ENCODE assay signal across 12 cellular contexts in genomic region chr13:110250258-110250891, GRCh38. TPM values are rescaled to one million over a fixed set of nuclear protein-coding genes. Genes with fewer than 3 reads are reported as not detected.
DNase-seq lines count a peak whose midpoint lies in the region; ATAC-seq, FAIRE-seq and TF ChIP-seq lines count a peak whose summit lies in the region.
"Had no signal": no experiment of that assay in that cellular context is flagged by ENCODE, and none has a peak within 500 bp of the region (broad histone marks: within the 10 kb centered on the region; RNA-seq: fewer than 3 reads in every experiment).

No MANE protein-coding gene starts in this region.

- DNase-seq in astrocyte (ENCODE audit: low read depth) (peak; percentile 71), Right ventricle myocardium superior (peak; percentile 74), prostate gland (ENCODE audit: low spot score) (no peak), Caco-2 (no peak), neuronal stem cell (ENCODE audit: low spot score) (no peak)
- DNase-seq: activated B cell treated with CpG ODN at 0.5 μM for 24 hours; amniotic stem cell; CD4-positive, CD25-positive, alpha-beta regulatory T cell; NCI-H82 had no signal

- no peak overlapping the region for H2BK12ac ChIP-seq in neuronal stem cell (ENCODE audit: low read length)

- CTCF ChIA-PET in Caco-2 (lab: Charles Lee): no interaction called here

- 63% methylated on average over 10 of the region's 10 CpGs for WGBS in prostate gland
- no CpG with 5 or more reads among the region's 10 CpGs for WGBS in neuronal stem cell (ENCODE audit: extremely low coverage in 2 of 2, insufficient read length in 2 of 2, insufficient replicate concordance in 1 of 2), 2 donors

- no peak overlapping the region for H4K91ac ChIP-seq in neuronal stem cell (ENCODE audit: low read depth, low read length, poor library complexity)

- H2AFZ ChIP-seq in astrocyte (ENCODE audit: low read depth, low read length) (no peak overlapping the region), neuronal stem cell (ENCODE audit: low read length) (no peak overlapping the region)

- peak; percentile 61 for ATAC-seq in Right ventricle myocardium superior (ENCODE audit: poor library complexity)
- no peak for ATAC-seq in GM19452 (IDR thresholded peaks at IDR 0.05; ENCODE audit: unreplicated experiment)
- no peak for ATAC-seq in HG02678 (IDR thresholded peaks at IDR 0.05; ENCODE audit: unreplicated experiment)

- no peaks in the 10 kb centered on the region for H3K27me3 ChIP-seq in BLaER1
- no peaks in the 10 kb centered on the region for H3K27me3 ChIP-seq in astrocyte (ENCODE audit: insufficient read depth, low read length)
- no peaks in the 10 kb centered on the region for H3K27me3 ChIP-seq in prostate gland (replicated peaks; ENCODE audit: insufficient read depth)
- H3K27me3 ChIP-seq in Caco-2 (replicated peaks; ENCODE audit: control insufficient read depth, insufficient read depth, low read length): no peaks in the 10 kb centered on the region
- H3K27me3 ChIP-seq in neuronal stem cell (ENCODE audit: control insufficient read depth in 3 of 3, insufficient read depth in 3 of 3, low read depth in 1 of 3, low read length in 3 of 3): no peaks in the 10 kb centered on the region

- H3K18ac ChIP-seq in neuronal stem cell (ENCODE audit: low read length): no peak overlapping the region

- no peak overlapping the region for H3K9ac ChIP-seq in BLaER1
- H3K9ac ChIP-seq in astrocyte (ENCODE audit: low read length): peak overlapping the region; percentile 29
- no peak overlapping the region for H3K9ac ChIP-seq in neuronal stem cell (ENCODE audit: low read depth, low read length, poor library complexity)

- peaks cover 65% of the 10 kb centered on the region for H3K79me2 ChIP-seq in astrocyte (ENCODE audit: insufficient read depth, low read length)

- H3K36me3 ChIP-seq in BLaER1 (no peaks in the 10 kb centered on the region), astrocyte (ENCODE audit: insufficient read depth, low read length) (peaks cover 11% of the 10 kb centered on the region), prostate gland (no peaks in the 10 kb centered on the region), Caco-2 (ENCODE audit: control insufficient read depth, insufficient read depth, low read length) (no peaks in the 10 kb centered on the region), neuronal stem cell (replicated peaks in 1 of 2; ENCODE audit: control insufficient read depth in 2 of 2, insufficient read depth in 2 of 2, low read length in 2 of 2) (peaks cover 0 to under 1% of the 10 kb centered on the region in 2 donors)

- H3K4me3 Mint-ChIP-seq in astrocyte (ENCODE audit: unreplicated experiment) (peak overlapping the region; percentile 17), Caco-2 (ENCODE audit: unreplicated experiment) (no peak overlapping the region)
- H3K4me3 Mint-ChIP-seq: activated B cell treated with CpG ODN at 0.5 μM for 24 hours; CD4-positive, CD25-positive, alpha-beta regulatory T cell had no signal

- peak overlapping the region; percentile 6; the same call in 1 of the 2 replicates for H3K4me2 ChIP-seq in BLaER1
- peak overlapping the region; percentile 27 for H3K4me2 ChIP-seq in astrocyte (ENCODE audit: low read length)
- H3K4me2 ChIP-seq in neuronal stem cell (ENCODE audit: insufficient read depth, low read length, poor library complexity, severe bottlenecking): no peak overlapping the region

- H3K9me3 Mint-ChIP-seq in astrocyte (ENCODE audit: unreplicated experiment) (no peaks in the 10 kb centered on the region), Caco-2 (ENCODE audit: unreplicated experiment) (no peaks in the 10 kb centered on the region)

- H4K8ac ChIP-seq in neuronal stem cell (ENCODE audit: low read depth, low read length): no peak overlapping the region

- H2BK15ac ChIP-seq in neuronal stem cell (ENCODE audit: low read length): no peak overlapping the region

- no peak overlapping the region for H3K4me3 ChIP-seq in BLaER1
- no peak overlapping the region for H3K4me3 ChIP-seq in astrocyte (ENCODE audit: insufficient read depth, low read depth, low read length)
- H3K4me3 ChIP-seq in prostate gland: no peak overlapping the region
- no peak overlapping the region for H3K4me3 ChIP-seq in Caco-2 (ENCODE audit: low read depth, low read length)
- no peak overlapping the region for H3K4me3 ChIP-seq in neuronal stem cell (ENCODE audit: low read length in 2 of 2)

- H3K4me1 ChIP-seq in BLaER1 (peaks cover 34% of the 10 kb centered on the region), astrocyte (ENCODE audit: insufficient read depth, low read length) (peaks cover 63% of the 10 kb centered on the region), prostate gland (replicated peaks) (no peaks in the 10 kb centered on the region), Caco-2 (peaks cover 10% of the 10 kb centered on the region), neuronal stem cell (ENCODE audit: control insufficient read depth in 2 of 2, insufficient read depth in 1 of 2, low read depth in 1 of 2, low read length in 2 of 2) (peaks cover 2 to 10% of the 10 kb centered on the region in 2 donors)

- H3K14ac ChIP-seq in neuronal stem cell (ENCODE audit: low read length): no peak overlapping the region

- H4K20me1 ChIP-seq in BLaER1: no peaks in the 10 kb centered on the region
- peaks cover 30% of the 10 kb centered on the region for H4K20me1 ChIP-seq in astrocyte (ENCODE audit: insufficient read depth, low read length)

- H3K27ac ChIP-seq in BLaER1 (no peak overlapping the region), astrocyte (ENCODE audit: low read depth, low read length) (peak overlapping the region; percentile 59), prostate gland (peak overlapping the region; percentile 62 to 65), neuronal stem cell (replicated peaks; ENCODE audit: low read length) (no peak overlapping the region)

- peaks cover 3% of the 10 kb centered on the region for H3K79me1 ChIP-seq in neuronal stem cell (ENCODE audit: low read depth, low read length)

- intact Hi-C loops in Right ventricle myocardium superior (cut with DNase I): no loop called here
- intact Hi-C loops in prostate gland (cut with DNase I): loop anchor here (2.0 kb wide), 1 partner anchor 92 kb away; no protein-coding TSS in a partner anchor
- intact Hi-C loops in Caco-2 (cut with micrococcal nuclease; ENCODE audit: unreplicated experiment): loop anchor here (1.0 kb wide), 1 partner anchor 44 kb away; no protein-coding TSS in a partner anchor

- no peak overlapping the region for H3K4ac ChIP-seq in neuronal stem cell (ENCODE audit: low read length)

- H3K27me3 Mint-ChIP-seq in astrocyte (ENCODE audit: low read depth, unreplicated experiment) (no peaks in the 10 kb centered on the region), Caco-2 (ENCODE audit: insufficient read depth, unreplicated experiment) (no peaks in the 10 kb centered on the region)
- H3K27me3 Mint-ChIP-seq: activated B cell treated with CpG ODN at 0.5 μM for 24 hours had no signal

- no peak overlapping the region for H3K23ac ChIP-seq in neuronal stem cell (ENCODE audit: low read depth, low read length, poor library complexity)

- H2BK5ac ChIP-seq in neuronal stem cell (ENCODE audit: low read length): no peak overlapping the region

- FAIRE-seq in astrocyte (lab: Jason Lieb, UNC): peak; percentile 86

- H3K27ac Mint-ChIP-seq in astrocyte (ENCODE audit: unreplicated experiment): peak overlapping the region; percentile 76
- H3K27ac Mint-ChIP-seq in Caco-2 (ENCODE audit: unreplicated experiment): no peak overlapping the region
- H3K27ac Mint-ChIP-seq: activated B cell treated with CpG ODN at 0.5 μM for 24 hours; CD4-positive, CD25-positive, alpha-beta regulatory T cell had no signal

- H3K36me3 Mint-ChIP-seq in astrocyte (ENCODE audit: low read depth, unreplicated experiment): peaks cover 39% of the 10 kb centered on the region
- peaks cover 5% of the 10 kb centered on the region for H3K36me3 Mint-ChIP-seq in Caco-2 (ENCODE audit: insufficient read depth, unreplicated experiment)
- H3K36me3 Mint-ChIP-seq: CD4-positive, CD25-positive, alpha-beta regulatory T cell had no signal

- H2AK5ac ChIP-seq in neuronal stem cell (ENCODE audit: low read depth, low read length): no peak overlapping the region

- BruUV-seq in Caco-2 (replicated peaks; lab: Mats Ljungman, UMichigan): no TSS peak

- TF ChIP-seq POLR2A in prostate gland (IDR thresholded peaks at IDR 0.05): no peak

- POLR2A ChIA-PET in Caco-2 (lab: Charles Lee): no interaction called here

- H2BK120ac ChIP-seq in neuronal stem cell (ENCODE audit: low read depth, low read length): no peak overlapping the region

- H3K4me1 Mint-ChIP-seq in astrocyte (ENCODE audit: low read depth, unreplicated experiment): peaks cover 57% of the 10 kb centered on the region
- peaks cover 10% of the 10 kb centered on the region for H3K4me1 Mint-ChIP-seq in Caco-2 (ENCODE audit: low read depth, unreplicated experiment)
- H3K4me1 Mint-ChIP-seq: activated B cell treated with CpG ODN at 0.5 μM for 24 hours; CD4-positive, CD25-positive, alpha-beta regulatory T cell had no signal

- TF ChIP-seq CTCF in astrocyte (IDR thresholded peaks at IDR 0.05; ENCODE audit: insufficient read depth, low read depth, low read length) (no peak), prostate gland (IDR thresholded peaks at IDR 0.05) (no peak), Caco-2 (IDR thresholded peaks at IDR 0.05; ENCODE audit: insufficient read depth in 1 of 2, low read depth in 1 of 2, low read length in 1 of 2, severe bottlenecking in 1 of 2, unreplicated experiment in 1 of 2) (no peak)

- H3K9me3 ChIP-seq in BLaER1 (no peaks in the 10 kb centered on the region), astrocyte (ENCODE audit: insufficient read depth, low read depth, low read length) (no peaks in the 10 kb centered on the region), prostate gland (no peaks in the 10 kb centered on the region), Caco-2 (no peaks in the 10 kb centered on the region), neuronal stem cell (replicated peaks in 1 of 2; ENCODE audit: control insufficient read depth in 2 of 2, insufficient read depth in 1 of 2, low read depth in 1 of 2, low read length in 2 of 2) (peaks cover 0 to 2% of the 10 kb centered on the region in 2 donors)

RNA-seq across cellular contexts. Expression of gene COL4A1, which starts 56.6 kb away (rescaled TPM):
- total RNA-seq in astrocyte: 2,489 and 3,103 TPM in 2 replicates
- 107 TPM for total RNA-seq in Right ventricle myocardium superior
- 100 to 1,000 TPM in 1 of 2 donors, 10 to 100 TPM in 1; 37.3 to 132 TPM for total RNA-seq in prostate gland
- total RNA-seq in Caco-2 (2022): 4.5 and 4.8 TPM in 2 replicates
- 42.8 TPM for polyA plus RNA-seq in neuronal stem cell (2013, experiment 1 of 2)
- 45.1 TPM for polyA plus RNA-seq in neuronal stem cell (2013, experiment 2 of 2)
- total RNA-seq: activated B cell treated with CpG ODN at 0.5 μM for 24 hours; CD4-positive, CD25-positive, alpha-beta regulatory T cell had no signal
- polyA plus RNA-seq: CD4-positive, CD25-positive, alpha-beta regulatory T cell had no signal

RNA-seq across cellular contexts. Expression of gene COL4A2, which starts 56.7 kb away (rescaled TPM):
- total RNA-seq in astrocyte (1,414 and 1,647 TPM in 2 replicates), Right ventricle myocardium superior (91.2 TPM), prostate gland (100 to 1,000 TPM in 1 of 2 donors, 10 to 100 TPM in 1; 82.8 to 193 TPM), Caco-2 (2022) (17.1 and 19.2 TPM in 2 replicates)
- polyA plus RNA-seq in neuronal stem cell (2013, experiment 1 of 2): 117 TPM
- 118 TPM for polyA plus RNA-seq in neuronal stem cell (2013, experiment 2 of 2)
- total RNA-seq: activated B cell treated with CpG ODN at 0.5 μM for 24 hours; CD4-positive, CD25-positive, alpha-beta regulatory T cell had no signal
- polyA plus RNA-seq: CD4-positive, CD25-positive, alpha-beta regulatory T cell had no signal

Comparison
In these comparisons a context has a peak if more than half of its experiments do, and no peak if none do; other contexts are left out.
1. H3K27ac ChIP-seq: peak in astrocyte (single experiment) and prostate gland (2 of 2); none in BLaER1 (single experiment) and neuronal stem cell (single experiment).
2. DNase-seq: peak in astrocyte (single experiment) and Right ventricle myocardium superior (single experiment); none in prostate gland (single experiment), Caco-2 (0 of 2) and neuronal stem cell (single experiment).
3. RNA of gene COL4A1, which starts 56.6 kb away (total RNA-seq): 2,489 to 3,103 TPM in astrocyte; 37.3 to 132 TPM in prostate gland, 107 TPM in Right ventricle myocardium superior (single experiment) and 4.5 to 4.8 TPM in Caco-2; every median in the first group is over 10 times any median in the second.